ENCODE assay signal across 8 cellular contexts in the genomic region with DNA sequence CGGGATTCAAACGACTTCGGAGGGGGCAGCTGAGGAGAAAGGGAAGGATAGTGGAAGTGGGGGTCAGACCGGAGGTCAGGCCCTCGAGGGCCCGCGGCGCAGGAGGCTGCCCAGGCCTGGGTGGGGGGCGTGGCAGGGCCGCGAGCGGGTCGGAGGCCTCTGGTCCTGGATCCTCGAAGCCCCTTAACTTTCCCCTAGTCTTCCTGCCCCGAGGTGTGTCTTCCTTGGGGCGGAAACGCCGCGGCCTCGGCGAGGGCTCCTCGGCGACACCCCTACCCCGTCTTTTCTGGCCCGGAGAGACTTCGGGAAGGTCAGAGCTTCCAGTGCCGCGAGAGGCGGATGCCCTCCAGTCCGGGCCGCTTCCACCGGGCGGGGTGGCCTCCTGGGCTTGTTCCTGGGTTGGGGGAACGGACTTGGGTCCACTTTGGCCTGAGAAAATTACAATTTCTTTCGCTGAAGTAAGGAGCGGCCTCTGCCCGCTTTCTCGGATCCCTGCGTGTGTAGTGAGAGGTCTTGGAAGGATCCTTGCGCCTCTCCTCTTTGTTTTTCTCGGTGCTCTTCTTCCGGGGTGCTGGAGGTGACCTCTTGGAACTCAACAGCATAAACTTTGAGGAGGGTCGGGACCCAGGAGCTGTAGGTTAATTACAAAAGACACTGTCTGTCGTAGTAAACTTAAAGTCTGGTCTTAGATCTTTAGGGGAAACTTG. TPM values are rescaled to one million over a fixed set of nuclear protein-coding genes. Genes with fewer than 3 reads are reported as not detected.
A peak's percentile ranks its signal among the peaks of the same experiment; 100 is the strongest.
DNase-seq lines count a peak whose midpoint lies in the region; ATAC-seq and TF ChIP-seq lines count a peak whose summit lies in the region.

No MANE protein-coding gene starts in this region.

- peaks cover 16% of the 10 kb centered on the region for H3K4me1 ChIP-seq in smooth muscle cell (ENCODE audit: low read depth)

- peak overlapping the region; percentile 91 for H3K27ac ChIP-seq in brain microvascular endothelial cell
- peak overlapping the region; percentile 98 for H3K27ac ChIP-seq in smooth muscle cell (ENCODE audit: low read depth)

- TF ChIP-seq CTCF in brain microvascular endothelial cell (IDR thresholded peaks at IDR 0.05; ENCODE audit: low read depth, low read length, missing control alignments) (no peak), smooth muscle cell (IDR thresholded peaks at IDR 0.05; ENCODE audit: borderline replicate concordance, insufficient read depth, poor library complexity, severe bottlenecking) (no peak)

- in situ Hi-C loops in brain microvascular endothelial cell (cut with HindIII; ENCODE audit: low pct_ligation_motif_present, low sequenced_read_pairs), result no loop called here

- H3K79me2 ChIP-seq in smooth muscle cell (ENCODE audit: low read depth), result peaks cover 54% of the 10 kb centered on the region

- no peaks in the 10 kb centered on the region for H3K27me3 ChIP-seq in brain microvascular endothelial cell (replicated peaks)
- no peaks in the 10 kb centered on the region for H3K27me3 ChIP-seq in smooth muscle cell (ENCODE audit: low read depth)

- ATAC-seq in HG02870 (IDR thresholded peaks at IDR 0.05; ENCODE audit: unreplicated experiment), result peak; percentile 17

- peaks cover 17% of the 10 kb centered on the region for H3F3A ChIP-seq in smooth muscle cell (ENCODE audit: low read depth)

- no peaks in the 10 kb centered on the region for H3K9me3 ChIP-seq in smooth muscle cell (replicated peaks; ENCODE audit: low read depth)

- 1% methylated on average over 44 of the region's 44 CpGs for WGBS in smooth muscle cell (ENCODE audit: low lambda C conversion rate)

- peak overlapping the region; percentile 88 for H3K4me2 ChIP-seq in smooth muscle cell

- H3K9ac ChIP-seq in smooth muscle cell (ENCODE audit: low read depth), result peak overlapping the region; percentile 97

- H3K36me3 ChIP-seq in brain microvascular endothelial cell (replicated peaks), result no peaks in the 10 kb centered on the region
- H3K36me3 ChIP-seq in smooth muscle cell (ENCODE audit: low read depth), result no peaks in the 10 kb centered on the region

- H3K4me3 ChIP-seq in brain microvascular endothelial cell (ENCODE audit: low read depth, low read length) (peak overlapping the region; percentile 91), smooth muscle cell (peak overlapping the region; percentile 88)

- H4K20me1 ChIP-seq in smooth muscle cell (ENCODE audit: low read depth), result peaks cover 50% of the 10 kb centered on the region

- peak; percentile 26 to 27 for DNase-seq in stimulated activated CD4-positive, alpha-beta T cell treated with anti-CD3 and anti-CD28 coated beads, Interleukin-4, amount 100 ng/mL, for 4 hours
- no peak for DNase-seq in stimulated activated CD4-positive, alpha-beta T cell treated with anti-CD3 and anti-CD28 coated beads, Interleukin-2, amount 100 ng/mL, for 24 hours
- DNase-seq in OCI-M1 (lab: John Stamatoyannopoulos, UW) (peak; percentile 46), brain microvascular endothelial cell (peak; percentile 20), iris pigment epithelial cell (ENCODE audit: low read depth) (peak; percentile 60), smooth muscle cell (lab: John Stamatoyannopoulos, UW; ENCODE audit: unreplicated experiment) (no peak), NCI-H2081 (lab: John Stamatoyannopoulos, UW) (no peak)

- H2AFZ ChIP-seq in smooth muscle cell (ENCODE audit: low read depth), result no peak overlapping the region

RNA-seq across cellular contexts. Expression of a gene that starts 0.5 kb away (rescaled TPM):
- 220 and 247 TPM in 2 replicates for total RNA-seq in smooth muscle cell
- polyA plus RNA-seq in smooth muscle cell, result 125 and 148 TPM in 2 replicates

RNA-seq across cellular contexts. Expression of a gene that starts 11.8 kb away (rescaled TPM):
- 12.0 and 25.4 TPM in 2 replicates for total RNA-seq in smooth muscle cell
- 17.5 and 17.8 TPM in 2 replicates for polyA plus RNA-seq in smooth muscle cell

RNA-seq across cellular contexts. Expression of a gene that starts 50.1 kb away (rescaled TPM):
- 14.8 and 17.6 TPM in 2 replicates for total RNA-seq in smooth muscle cell
- polyA plus RNA-seq in smooth muscle cell, result 6.7 and 7.4 TPM in 2 replicates

Comparison
In these comparisons a context has a peak if more than half of its experiments do, and no peak if none do; other contexts are left out.
1. DNase-seq: peak in stimulated activated CD4-positive, alpha-beta T cell treated with anti-CD3 and anti-CD28 coated beads, Interleukin-4, amount 100 ng/mL, for 4 hours (2 of 2), OCI-M1 (single experiment), brain microvascular endothelial cell (single experiment) and iris pigment epithelial cell (single experiment); none in stimulated activated CD4-positive, alpha-beta T cell treated with anti-CD3 and anti-CD28 coated beads, Interleukin-2, amount 100 ng/mL, for 24 hours (0 of 2), smooth muscle cell (single experiment) and NCI-H2081 (0 of 2).